12 cellular contexts compared by ENCODE assay signal in the genomic region with DNA sequence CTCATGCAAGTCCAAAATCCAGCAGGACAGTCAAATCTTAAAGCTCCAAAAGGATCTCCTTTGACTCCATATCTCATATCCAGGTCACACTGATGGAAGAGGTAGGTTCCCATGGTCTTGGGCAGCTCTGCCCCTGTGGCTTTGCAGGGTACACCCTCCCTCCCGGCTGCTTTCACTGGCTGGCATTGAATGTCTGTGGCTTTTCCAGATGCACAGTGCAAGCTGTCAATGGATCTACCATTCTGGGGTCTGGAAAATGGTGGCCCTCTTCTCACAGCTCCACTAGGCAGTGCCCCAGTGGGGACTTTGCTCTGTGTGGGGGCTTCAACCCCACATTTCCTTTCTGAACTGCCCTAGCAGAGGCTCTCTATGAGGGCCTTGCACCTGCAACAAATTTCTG. TPM values are rescaled to one million over a fixed set of nuclear protein-coding genes. Genes with fewer than 3 reads are reported as not detected.
"Had no signal": no experiment of that assay in that cellular context is flagged by ENCODE, and none has a peak within 500 bp of the region (broad histone marks: within the 10 kb centered on the region; RNA-seq: fewer than 3 reads in every experiment).

No MANE protein-coding gene starts in this region.

RNA-seq across cellular contexts. Expression of gene LRRC3B, which starts 19.3 kb away (rescaled TPM):
- total RNA-seq: activated naive CD4-positive, alpha-beta T cell treated with anti-CD3 and anti-CD28 coated beads for 36 hours; activated naive CD4-positive, alpha-beta T cell treated with anti-CD3 and anti-CD28 coated beads, Interleukin-2, amount 50 U/mL, for 72 hours; activated naive CD8-positive, alpha-beta T cell treated with anti-CD3 and anti-CD28 coated beads for 36 hours; activated naive CD8-positive, alpha-beta T cell treated with anti-CD3 and anti-CD28 coated beads, Interleukin-2, amount 10 ng/mL, durations not matched to agents 7 days and 5 days; activated T-cell treated with anti-CD3 and anti-CD28 coated beads, Interleukin-2, amount 50 U/mL, for 4 hours; activated T-cell treated with anti-CD3 and anti-CD28 coated beads, Interleukin-2, amount 50 U/mL, for 72 hours; activated T-helper 1 cell treated with anti-CD3 and anti-CD28 coated beads, Interleukin-12 subunit alpha, Interleukin-12 subunit beta, Interleukin-2, Interleukin-4 antibody, amounts not matched to agents 30 ng/mL and 10 ng/mL and 1 ng/mL, durations not matched to agents 14 hours and 24 hours and 36 hours; activated T-helper 2 cell treated with anti-CD3 and anti-CD28 coated beads, Interferon-gamma antibody, Interleukin-2, Interleukin-4, amounts not matched to agents 10 μg/mL and 5 μg/mL and 100 μg/mL, durations not matched to agents 14 hours and 24 hours and 36 hours; ascending aorta; body of pancreas; bronchial epithelial cell; chondrocyte had no signal
